In genomic region chr10:80155696-80156215, GRCh38 we compare ENCODE assay signal across 12 cellular contexts. TPM values are rescaled to one million over a fixed set of nuclear protein-coding genes. Genes with fewer than 3 reads are reported as not detected.
DNase-seq lines count a peak whose midpoint lies in the region; ATAC-seq and TF ChIP-seq lines count a peak whose summit lies in the region.
"Had no signal": no experiment of that assay in that cellular context is flagged by ENCODE, and none has a peak within 500 bp of the region (broad histone marks: within the 10 kb centered on the region; RNA-seq: fewer than 3 reads in every experiment).

No MANE protein-coding gene starts in this region.

- H4K91ac ChIP-seq in neuronal stem cell (ENCODE audit: low read depth, low read length, poor library complexity), result no peak overlapping the region

- TF ChIP-seq CTCF in right atrium auricular region (IDR thresholded peaks at IDR 0.05), result no peak
- TF ChIP-seq CTCF in heart left ventricle (IDR thresholded peaks at IDR 0.05), result no peak
- no peak for TF ChIP-seq CTCF in uterus (IDR thresholded peaks at IDR 0.05)

- H4K8ac ChIP-seq in neuronal stem cell (ENCODE audit: low read depth, low read length), result no peak overlapping the region

- WGBS in heart left ventricle, 4 donors, result 91 to 94% (median 92%) methylated on average over 7 to 8 of the region's 8 CpGs
- WGBS in neuronal stem cell (ENCODE audit: extremely low coverage in 2 of 2, insufficient read length in 2 of 2, insufficient replicate concordance in 1 of 2), 2 donors, result no CpG with 5 or more reads among the region's 8 CpGs

- intact Hi-C loops in heart left ventricle (cut with DNase I), result loop anchor here in 4 of 10 donors (5.0 kb wide), 2 partner anchors 47 to 52 kb away; partner anchors contain the start of gene ANXA11 (in 2 of the 4)
- intact Hi-C loops in uterus (cut with DNase I; ENCODE audit: low total_unique reads), result loop anchor here (5.0 kb wide), 1 partner anchor 52 kb away; the partner anchor contains the start of gene ANXA11

- H3K4me3 ChIP-seq in right atrium auricular region, result no peak overlapping the region
- H3K4me3 ChIP-seq in heart left ventricle, result no peak overlapping the region
- no peak overlapping the region for H3K4me3 ChIP-seq in neuronal stem cell (ENCODE audit: low read length in 2 of 2)
- no peak overlapping the region for H3K4me3 ChIP-seq in uterus
- H3K4me3 ChIP-seq: lung had no signal

- no peak overlapping the region for H2BK5ac ChIP-seq in neuronal stem cell (ENCODE audit: low read length)

- DNase-seq in right atrium auricular region (ENCODE audit: low spot score) (no peak), heart left ventricle (no peak), neuronal stem cell (ENCODE audit: low spot score) (no peak), uterus (no peak), UCSD-AML1 (lab: John Stamatoyannopoulos, UW; ENCODE audit: unreplicated experiment) (no peak)
- DNase-seq: cerebellar nuclear complex, NCI-H1694 treated with DMSO at 0.1 percent for 48 hours had no signal

- H2BK15ac ChIP-seq in neuronal stem cell (ENCODE audit: low read length), result no peak overlapping the region

- no peak overlapping the region for H3K4me2 ChIP-seq in neuronal stem cell (ENCODE audit: insufficient read depth, low read length, poor library complexity, severe bottlenecking)

- H3K9me3 ChIP-seq in right atrium auricular region (no peaks in the 10 kb centered on the region), heart left ventricle (no peaks in the 10 kb centered on the region), neuronal stem cell (replicated peaks in 1 of 2; ENCODE audit: control insufficient read depth in 2 of 2, insufficient read depth in 1 of 2, low read depth in 1 of 2, low read length in 2 of 2) (no peaks in the 10 kb centered on the region), uterus (no peaks in the 10 kb centered on the region)

- peak overlapping the region; percentile 25 for H3K18ac ChIP-seq in neuronal stem cell (ENCODE audit: low read length)

- ATAC-seq in heart left ventricle, result no peak
- ATAC-seq in HG02970 (IDR thresholded peaks at IDR 0.05; ENCODE audit: low FRiP score, unreplicated experiment), result no peak
- ATAC-seq in HG02938 (IDR thresholded peaks at IDR 0.05; ENCODE audit: unreplicated experiment), result no peak

- TF ChIP-seq POLR2A in heart left ventricle (IDR thresholded peaks at IDR 0.05) (no peak), uterus (IDR thresholded peaks at IDR 0.05) (no peak)

- H3K23ac ChIP-seq in neuronal stem cell (ENCODE audit: low read depth, low read length, poor library complexity), result no peak overlapping the region

- H3K27me3 ChIP-seq in right atrium auricular region (no peaks in the 10 kb centered on the region), heart left ventricle (no peaks in the 10 kb centered on the region), neuronal stem cell (ENCODE audit: control insufficient read depth in 3 of 3, insufficient read depth in 3 of 3, low read depth in 1 of 3, low read length in 3 of 3) (no peaks in the 10 kb centered on the region), uterus (no peaks in the 10 kb centered on the region)

- H3K4ac ChIP-seq in neuronal stem cell (ENCODE audit: low read length), result no peak overlapping the region

- no peak overlapping the region for H3K14ac ChIP-seq in neuronal stem cell (ENCODE audit: low read length)

- H3K9ac ChIP-seq in neuronal stem cell (ENCODE audit: low read depth, low read length, poor library complexity), result no peak overlapping the region

- no peak overlapping the region for H2BK12ac ChIP-seq in neuronal stem cell (ENCODE audit: low read length)

- no peak overlapping the region for H2BK120ac ChIP-seq in neuronal stem cell (ENCODE audit: low read depth, low read length)

- H2AK5ac ChIP-seq in neuronal stem cell (ENCODE audit: low read depth, low read length), result no peak overlapping the region

- H3K4me1 ChIP-seq in right atrium auricular region (peaks cover 0 to 37% of the 10 kb centered on the region in 2 donors), heart left ventricle (peaks cover 10 to 43% (median 29%) of the 10 kb centered on the region in 12 donors), neuronal stem cell (ENCODE audit: control insufficient read depth in 2 of 2, insufficient read depth in 1 of 2, low read depth in 1 of 2, low read length in 2 of 2) (peaks cover 2 to 4% of the 10 kb centered on the region in 2 donors), uterus (peaks cover 11 to 17% of the 10 kb centered on the region in 2 donors)

- H3K27ac ChIP-seq in right atrium auricular region (peak overlapping the region; percentile 54 to 85), heart left ventricle (peak overlapping the region in 4 of 12 donors; percentile 4 to 74 (median 43)), cingulate gyrus (ENCODE audit: low read depth, low read length) (peak overlapping the region; percentile 85), neuronal stem cell (replicated peaks; ENCODE audit: low read length) (no peak overlapping the region), uterus (peak overlapping the region; percentile 72 to 91)

- H3K36me3 ChIP-seq in right atrium auricular region (peaks cover 77% of the 10 kb centered on the region), heart left ventricle (peaks cover 3 to 99% (median 87%) of the 10 kb centered on the region in 9 donors), neuronal stem cell (replicated peaks in 1 of 2; ENCODE audit: control insufficient read depth in 2 of 2, insufficient read depth in 2 of 2, low read length in 2 of 2) (no peaks in the 10 kb centered on the region), uterus (no peaks in the 10 kb centered on the region)

- H3K79me1 ChIP-seq in neuronal stem cell (ENCODE audit: low read depth, low read length), result no peaks in the 10 kb centered on the region

- H2AFZ ChIP-seq in neuronal stem cell (ENCODE audit: low read length), result no peak overlapping the region

RNA-seq across cellular contexts. Expression of gene PLAC9, which starts 23.2 kb away (rescaled TPM):
- total RNA-seq in right atrium auricular region (10 to 100 TPM; 25.5 to 36.3 TPM), heart left ventricle (10 to 100 TPM; 16.5 to 51.6 (median 25.1) TPM), uterus (10 to 100 TPM; 24.5 to 91.7 (median 30.2) TPM)
- 10 to 100 TPM; 26.5 to 45.8 TPM for polyA plus RNA-seq in heart left ventricle
- polyA plus RNA-seq in neuronal stem cell (2013, experiment 1 of 2), result 1.3 TPM
- 1.3 TPM for polyA plus RNA-seq in neuronal stem cell (2013, experiment 2 of 2)
- total RNA-seq: T-helper 2 cell treated with Interferon-gamma antibody and Interleukin-4, amounts not matched to agents 100 ng/mL and 5 ng/mL, for 36 hours had no signal

RNA-seq across cellular contexts. Expression of gene ANXA11, which starts 49.6 kb away (rescaled TPM):
- total RNA-seq in right atrium auricular region (100 to 1,000 TPM; 224 to 266 TPM), heart left ventricle (100 to 1,000 TPM; 281 to 440 (median 368) TPM), uterus (100 to 1,000 TPM in 1 of 4 donors, 10 to 100 TPM in 3; 15.6 to 157 (median 47.2) TPM)
- polyA plus RNA-seq in heart left ventricle, result 100 to 1,000 TPM; 152 to 487 TPM
- polyA plus RNA-seq in neuronal stem cell (2013, experiment 1 of 2), result 47.4 TPM
- polyA plus RNA-seq in neuronal stem cell (2013, experiment 2 of 2), result 40.6 TPM
